27 cellular contexts compared by ENCODE assay signal in genomic region chr2:177178797-177179196, GRCh38. TPM values are rescaled to one million over a fixed set of nuclear protein-coding genes. Genes with fewer than 3 reads are reported as not detected.
DNase-seq lines count a peak whose midpoint lies in the region; ATAC-seq and TF ChIP-seq lines count a peak whose summit lies in the region.
"Had no signal": no experiment of that assay in that cellular context is flagged by ENCODE, and none has a peak within 500 bp of the region (broad histone marks: within the 10 kb centered on the region; RNA-seq: fewer than 3 reads in every experiment).

No MANE protein-coding gene starts in this region.

- ATAC-seq in WTC11 (peak; percentile 77), GM21381 (IDR thresholded peaks at IDR 0.05; ENCODE audit: unreplicated experiment) (no peak)
- ATAC-seq: HCT116 had no signal

- intact Hi-C loops in breast epithelium (cut with DNase I; ENCODE audit: low total_unique reads), result no loop called here

- H3K27me3 ChIP-seq in HUES64 (ENCODE audit: insufficient read depth, low read length) (no peaks in the 10 kb centered on the region), breast epithelium (no peaks in the 10 kb centered on the region)
- H3K27me3 ChIP-seq: BE2C, SJSA1 had no signal

- H3K4me3 ChIP-seq in HUES64 (ENCODE audit: low read length) (no peak overlapping the region), breast epithelium (no peak overlapping the region)
- H3K4me3 ChIP-seq: K562, SJSA1 had no signal

- H3K9me3 ChIP-seq in ES-I3 (ENCODE audit: control insufficient read depth, insufficient read depth, low read length) (no peaks in the 10 kb centered on the region), HUES64 (ENCODE audit: insufficient read depth, low read depth, low read length) (no peaks in the 10 kb centered on the region), breast epithelium (no peaks in the 10 kb centered on the region)
- H3K9me3 ChIP-seq: BE2C, SJSA1 had no signal

- peak overlapping the region; percentile 37; the same call in 1 of the 2 replicates for H3K27ac ChIP-seq in HUES64 (ENCODE audit: low read depth, low read length)
- H3K27ac ChIP-seq in breast epithelium, result no peak overlapping the region
- H3K27ac ChIP-seq: HL-60, SJSA1 had no signal

- no peak for TF ChIP-seq CTCF in WTC11 (IDR thresholded peaks at IDR 0.05)
- no peak for TF ChIP-seq CTCF in breast epithelium (IDR thresholded peaks at IDR 0.05)

- DNase-seq in WTC11 (ENCODE audit: low spot score), result no peak
- DNase-seq in iPS-NIHi7 (ENCODE audit: extremely low spot score), result peak; percentile 36
- no peak for DNase-seq in breast epithelium (ENCODE audit: low spot score in 2 of 2)
- DNase-seq in hepatic stellate cell (ENCODE audit: low spot score), result no peak
- DNase-seq: 8988T; ACHN; BE2C; CD8-positive, alpha-beta memory T cell; DMS153; DND-41; GOT3; Kasumi-1; NCI-H1092 treated with DMSO at 0.1 percent for 48 hours; NCI-H1436; NCI-H187; NCI-H2081 treated with DMSO at 0.1 percent for 48 hours; NCI-H524; Right ventricle myocardium superior; RPMI8226 had no signal

- H3K36me3 ChIP-seq in ES-I3 (ENCODE audit: insufficient read depth, low read length), result no peaks in the 10 kb centered on the region
- H3K36me3 ChIP-seq in HUES64 (ENCODE audit: insufficient read depth, low read length), result no peaks in the 10 kb centered on the region
- H3K36me3 ChIP-seq in breast epithelium, result no peaks in the 10 kb centered on the region
- H3K36me3 ChIP-seq: BE2C, SJSA1 had no signal

- POLR2A ChIA-PET in WTC11 (lab: Charles Lee), result no interaction called here

- H3K9ac ChIP-seq in ES-I3 (ENCODE audit: low read depth, low read length) (peak overlapping the region; percentile 15; the same call in 1 of the 2 replicates), HUES64 (ENCODE audit: low read depth, low read length) (no peak overlapping the region)

- peak overlapping the region; percentile 69 for H3K27ac Mint-ChIP-seq in WTC11
- H3K27ac Mint-ChIP-seq: CD14-positive monocyte; CD8-positive, alpha-beta memory T cell had no signal

- no peaks in the 10 kb centered on the region for H3K9me3 Mint-ChIP-seq in WTC11
- H3K9me3 Mint-ChIP-seq: CD8-positive, alpha-beta memory T cell had no signal

- H3K27me3 Mint-ChIP-seq in WTC11 (ENCODE audit: low read depth), result peaks cover 2% of the 10 kb centered on the region; the same call in 1 of the 2 replicates

- peak overlapping the region; percentile 0; the same call in 1 of the 2 replicates for H3K4me3 Mint-ChIP-seq in WTC11
- H3K4me3 Mint-ChIP-seq: CD14-positive monocyte; CD8-positive, alpha-beta memory T cell had no signal

- TF ChIP-seq POLR2A in breast epithelium (IDR thresholded peaks at IDR 0.05), result no peak

- H3K36me3 Mint-ChIP-seq in WTC11, result no peaks in the 10 kb centered on the region
- H3K36me3 Mint-ChIP-seq: CD14-positive monocyte; CD8-positive, alpha-beta memory T cell had no signal

- peaks cover 20% of the 10 kb centered on the region for H3K4me1 Mint-ChIP-seq in WTC11
- H3K4me1 Mint-ChIP-seq: CD14-positive monocyte; CD8-positive, alpha-beta memory T cell had no signal

- peaks cover 22% of the 10 kb centered on the region for H3K4me1 ChIP-seq in ES-I3 (ENCODE audit: insufficient read depth, low read length)
- peaks cover 21% of the 10 kb centered on the region for H3K4me1 ChIP-seq in HUES64 (ENCODE audit: insufficient read depth, low read length)
- no peaks in the 10 kb centered on the region for H3K4me1 ChIP-seq in breast epithelium
- H3K4me1 ChIP-seq: BE2C had no signal

- CTCF ChIA-PET in WTC11 (lab: Charles Lee), result interaction anchor here (0.7 to 3.2 kb wide), 7 partner anchors 14 to 525 kb away, joined by 3 to 22 read pairs (median 4); partner anchors contain the start of gene NFE2L2

- WGBS in HUES64, result no CpG with 5 or more reads among the region's 1 CpG

TF ChIP-seq in WTC11, 78 proteins besides CTCF, POLR2A, EP300 and RAD21:
- no peak for TF ChIP-seq ZBTB21 (CRISPR knock-in tag; IDR thresholded peaks at IDR 0.05; ENCODE audit: borderline replicate concordance)
- TF ChIP-seq PRDM15 (CRISPR knock-in tag; IDR thresholded peaks at IDR 0.05), result no peak
- no peak for TF ChIP-seq ATF2 (CRISPR knock-in tag; IDR thresholded peaks at IDR 0.05; ENCODE audit: borderline replicate concordance, low read depth)
- no peak for TF ChIP-seq E2F5 (CRISPR knock-in tag; IDR thresholded peaks at IDR 0.05)

RNA-seq across cellular contexts. Expression of gene HNRNPA3, which starts 33.8 kb away (rescaled TPM):
- polyA plus RNA-seq in HUES64 (2013, experiment 1 of 2), result 296 TPM
- 344 TPM for polyA plus RNA-seq in HUES64 (2013, experiment 2 of 2)
- total RNA-seq in WTC11 (2021) (367 to 406 TPM (median 379 TPM) in 3 replicates), breast epithelium (10 to 100 TPM; 60.6 to 100.0 (median 95.9) TPM)
